ENCODE assay signal across 18 cellular contexts in the genomic region with DNA sequence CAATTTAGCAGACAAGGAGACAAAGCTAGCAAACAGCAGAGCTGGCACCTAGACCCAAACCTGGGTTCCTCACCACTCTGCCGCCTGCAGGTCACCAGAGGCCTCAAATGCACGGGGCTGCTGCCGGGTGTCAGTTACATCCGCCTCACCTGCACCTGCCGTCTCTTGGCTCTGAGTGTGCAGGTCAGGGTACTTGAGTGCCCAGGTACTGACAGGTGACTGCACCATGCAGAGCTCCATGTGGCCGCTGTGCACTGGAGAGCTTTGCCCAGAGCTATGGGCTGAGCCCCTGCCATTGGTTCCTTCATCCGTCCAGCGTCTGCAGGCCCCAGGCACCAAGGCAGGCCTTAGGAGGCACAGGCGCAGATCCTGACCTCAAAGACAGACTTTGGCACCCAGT. TPM values are rescaled to one million over a fixed set of nuclear protein-coding genes. Genes with fewer than 3 reads are reported as not detected.
A peak's percentile ranks its signal among the peaks of the same experiment; 100 is the strongest.
DNase-seq lines count a peak whose midpoint lies in the region; ATAC-seq, FAIRE-seq and TF ChIP-seq lines count a peak whose summit lies in the region.
"Had no signal": no experiment of that assay in that cellular context is flagged by ENCODE, and none has a peak within 500 bp of the region (broad histone marks: within the 10 kb centered on the region; RNA-seq: fewer than 3 reads in every experiment).

No MANE protein-coding gene starts in this region.

- H3K9ac ChIP-seq in H1 (replicated peaks in 1 of 4; ENCODE audit: extremely low read depth in 1 of 4, low read depth in 3 of 4, low read length in 3 of 4): no peak overlapping the region
- H3K9ac ChIP-seq: parathyroid adenoma had no signal

- peaks cover 12 to 26% (median 17%) of the 10 kb centered on the region in 4 experiments for H3K4me1 ChIP-seq in H1 (replicated peaks in 1 of 4; ENCODE audit: control insufficient read depth in 3 of 4, insufficient read depth in 4 of 4, low read length in 3 of 4)
- peaks cover 0 to 13% of the 10 kb centered on the region in 2 donors for H3K4me1 ChIP-seq in breast epithelium
- H3K4me1 ChIP-seq: parathyroid adenoma, uterus had no signal

- H2BK15ac ChIP-seq in H1 (ENCODE audit: low read length): peak overlapping the region; percentile 31; the same call in 1 of the 2 replicates

- H2AK5ac ChIP-seq in H1 (ENCODE audit: low read depth, low read length): peak overlapping the region; percentile 70; the same call in 1 of the 2 replicates

- WGBS in H1 (ENCODE audit: extremely low coverage in 1 of 2, insufficient coverage in 1 of 2, insufficient read length in 1 of 2, insufficient replicate concordance in 2 of 2, low coverage in 1 of 2, low lambda C conversion rate in 2 of 2, missing lambda C conversion rate in 1 of 2), 2 experiments: 86% methylated on average over 9 of the region's 9 CpGs; no CpG with 5 or more reads in 1 of the 2 experiments

- H3K27me3 ChIP-seq in H1 (replicated peaks in 1 of 4; ENCODE audit: control insufficient read depth in 3 of 4, extremely low read depth in 1 of 4, insufficient read depth in 3 of 4, low read length in 3 of 4) (no peaks in the 10 kb centered on the region), breast epithelium (no peaks in the 10 kb centered on the region)
- H3K27me3 ChIP-seq: uterus had no signal

- CTCF ChIA-PET in H1 (lab: Charles Lee; ENCODE audit: partially characterized antibody): interaction anchor here (0.6 to 2.1 kb wide), 11 partner anchors 29 to 122 kb away, joined by 3 to 7 read pairs (median 3); no protein-coding TSS in a partner anchor

- no peaks in the 10 kb centered on the region for H3K79me2 ChIP-seq in H1 (ENCODE audit: control insufficient read depth in 1 of 2, insufficient read depth in 2 of 2, low read length in 2 of 2)
- H3K79me2 ChIP-seq: parathyroid adenoma had no signal

- H4K91ac ChIP-seq in H1 (replicated peaks; ENCODE audit: insufficient read length, low read length): no peak overlapping the region

- no peak overlapping the region for H3K14ac ChIP-seq in H1 (ENCODE audit: insufficient read length)

- no peak overlapping the region for H3K27ac Mint-ChIP-seq in activated naive CD8-positive, alpha-beta T cell treated with anti-CD3 and anti-CD28 coated beads, Interleukin-2, amount 10 ng/mL, durations not matched to agents 7 days and 5 days
- no peak overlapping the region for H3K27ac Mint-ChIP-seq in activated naive CD8-positive, alpha-beta T cell treated with anti-CD3 and anti-CD28 coated beads, Interleukin-2, amount 50 U/mL, for 24 hours
- H3K27ac Mint-ChIP-seq in natural killer cell (no peak overlapping the region), type B pancreatic cell (no peak overlapping the region)
- H3K27ac Mint-ChIP-seq: activated CD4-positive, alpha-beta T cell treated with anti-CD3 and anti-CD28 coated beads for 36 hours; activated naive CD8-positive, alpha-beta T cell; stimulated activated memory B cell treated with anti-CD40 and anti-IgM and Interleukin-4, amounts not matched to agents 10 μg/mL and 1 μg/mL and 100 μg/mL, for 72 hours had no signal

- H2BK12ac ChIP-seq in H1 (ENCODE audit: low read depth, low read length): peak overlapping the region; percentile 52; the same call in 1 of the 2 replicates

- H3K27ac ChIP-seq in H1 (ENCODE audit: low read depth, low read length) (no peak overlapping the region), breast epithelium (no peak overlapping the region)
- H3K27ac ChIP-seq: parathyroid adenoma, uterus had no signal

- H3K4me3 ChIP-seq in H1 (ENCODE audit: extremely low read depth in 1 of 4, insufficient read depth in 2 of 4, low read depth in 3 of 4, low read length in 4 of 4) (no peak overlapping the region), breast epithelium (no peak overlapping the region)
- H3K4me3 ChIP-seq: uterus had no signal

- no peak overlapping the region for H3K56ac ChIP-seq in H1 (replicated peaks; ENCODE audit: insufficient read length, low read depth, low read length)

- no peaks in the 10 kb centered on the region; the same call in 1 of the 2 replicates for H3K23me2 ChIP-seq in H1 (ENCODE audit: low read depth, low read length)

- no peak for TF ChIP-seq EP300 in H1 (IDR thresholded peaks at IDR 0.05; ENCODE audit: borderline replicate concordance in 1 of 2, low read depth in 2 of 2, low read length in 2 of 2)

- no peaks in the 10 kb centered on the region for H3K36me3 Mint-ChIP-seq in activated naive CD8-positive, alpha-beta T cell treated with anti-CD3 and anti-CD28 coated beads, Interleukin-2, amount 10 ng/mL, durations not matched to agents 7 days and 5 days
- H3K36me3 Mint-ChIP-seq in activated naive CD8-positive, alpha-beta T cell treated with anti-CD3 and anti-CD28 coated beads, Interleukin-2, amount 50 U/mL, for 24 hours (ENCODE audit: low read depth): no peaks in the 10 kb centered on the region
- H3K36me3 Mint-ChIP-seq in natural killer cell: no peaks in the 10 kb centered on the region
- no peaks in the 10 kb centered on the region for H3K36me3 Mint-ChIP-seq in type B pancreatic cell
- H3K36me3 Mint-ChIP-seq: activated naive CD8-positive, alpha-beta T cell; IgD-negative memory B cell; stimulated activated memory B cell treated with anti-CD40 and anti-IgM and Interleukin-4, amounts not matched to agents 10 μg/mL and 1 μg/mL and 100 μg/mL, for 72 hours had no signal

- intact Hi-C loops in natural killer cell (cut with micrococcal nuclease): loop anchor here (5.0 kb wide), 2 partner anchors 37 to 38 kb away; no protein-coding TSS in a partner anchor
- intact Hi-C loops in breast epithelium (cut with DNase I; ENCODE audit: low total_unique reads): no loop called here

- H4K5ac ChIP-seq in H1 (ENCODE audit: insufficient read length, low read depth, low read length): no peak overlapping the region

- no peak overlapping the region for H3K18ac ChIP-seq in H1 (ENCODE audit: extremely low read depth, low read length)

- H3K36me3 ChIP-seq in H1 (ENCODE audit: control insufficient read depth in 2 of 4, insufficient read depth in 4 of 4, low read length in 3 of 4) (no peaks in the 10 kb centered on the region), breast epithelium (no peaks in the 10 kb centered on the region)
- H3K36me3 ChIP-seq: uterus had no signal

- no peak overlapping the region for H3K23ac ChIP-seq in H1 (ENCODE audit: insufficient read length)

- no peak overlapping the region for H2BK20ac ChIP-seq in H1 (ENCODE audit: low read length)

- FAIRE-seq in H1 (lab: Jason Lieb, UNC) (no peak), urothelium cell line (lab: Jason Lieb, UNC) (peak; percentile 32)
- FAIRE-seq: small intestine had no signal

- 0 out of 3 replicates have a peak, but pooled peaks of 1 of the 2 experiments have one; percentile 20 for TF ChIP-seq POLR2A in H1 (IDR thresholded peaks at IDR 0.05; ENCODE audit: control extremely low read depth in 1 of 2, low read depth in 2 of 2, low read length in 2 of 2)
- TF ChIP-seq POLR2A in breast epithelium (IDR thresholded peaks at IDR 0.05): no peak

- no peaks in the 10 kb centered on the region for H3K9me3 Mint-ChIP-seq in activated naive CD8-positive, alpha-beta T cell treated with anti-CD3 and anti-CD28 coated beads, Interleukin-2, amount 10 ng/mL, durations not matched to agents 7 days and 5 days
- H3K9me3 Mint-ChIP-seq in activated naive CD8-positive, alpha-beta T cell treated with anti-CD3 and anti-CD28 coated beads, Interleukin-2, amount 50 U/mL, for 24 hours: no peaks in the 10 kb centered on the region
- H3K9me3 Mint-ChIP-seq in natural killer cell: no peaks in the 10 kb centered on the region
- H3K9me3 Mint-ChIP-seq in type B pancreatic cell: no peaks in the 10 kb centered on the region
- H3K9me3 Mint-ChIP-seq: stimulated activated memory B cell treated with anti-CD40 and anti-IgM and Interleukin-4, amounts not matched to agents 10 μg/mL and 1 μg/mL and 100 μg/mL, for 72 hours had no signal

- H4K8ac ChIP-seq in H1 (ENCODE audit: extremely low read depth, insufficient read depth, low read length): peak overlapping the region; percentile 35; the same call in 1 of the 2 replicates

- H2AFZ ChIP-seq in H1 (ENCODE audit: low read length): no peak overlapping the region
- H2AFZ ChIP-seq: parathyroid adenoma had no signal

- peak in 2 of 3 experiments; percentile 7 to 8; a peak in 2 of 4 replicates for TF ChIP-seq CTCF in H1 (IDR thresholded peaks at IDR 0.05; ENCODE audit: control extremely low read depth in 1 of 3, insufficient read depth in 1 of 3, low read depth in 1 of 3, low read length in 3 of 3)
- no peak for TF ChIP-seq CTCF in natural killer cell (IDR thresholded peaks at IDR 0.05)
- TF ChIP-seq CTCF in breast epithelium (IDR thresholded peaks at IDR 0.05): no peak
- TF ChIP-seq CTCF in type B pancreatic cell (conservative IDR thresholded peaks at IDR 0.05): no peak

- no peaks in the 10 kb centered on the region for H3K9me3 ChIP-seq in H1 (ENCODE audit: insufficient read depth in 2 of 2, low read depth in 1 of 2, low read length in 1 of 2)
- no peaks in the 10 kb centered on the region for H3K9me3 ChIP-seq in breast epithelium
- H3K9me3 ChIP-seq: uterus had no signal

- DNase-seq in activated naive CD8-positive, alpha-beta T cell treated with anti-CD3 and anti-CD28 coated beads, Interleukin-2, amount 10 ng/mL, durations not matched to agents 7 days and 5 days: peak; percentile 19
- DNase-seq in activated naive CD8-positive, alpha-beta T cell treated with anti-CD3 and anti-CD28 coated beads, Interleukin-2, amount 50 U/mL, for 24 hours: no peak
- DNase-seq in NCI-H2196 (lab: John Stamatoyannopoulos, UW; ENCODE audit: unreplicated experiment) (peak; percentile 80), H1 (ENCODE audit: low read depth in 1 of 2, low spot score in 2 of 2) (peak in 1 of 2 experiments; percentile 47), urothelium cell line (ENCODE audit: low spot score) (no peak), natural killer cell (no peak), breast epithelium (ENCODE audit: low spot score in 2 of 2) (no peak), type B pancreatic cell (ENCODE audit: extremely low spot score, unreplicated experiment) (no peak)
- DNase-seq: activated CD4-positive, alpha-beta T cell treated with anti-CD3 and anti-CD28 coated beads for 36 hours; effector CD8-positive, alpha-beta T cell; GF-D8; NK-92 treated with Interleukin-12 subunit alpha and Interleukin-12 subunit beta, amount 100 ng/mL, for 24 hours; small intestine had no signal

- no peaks in the 10 kb centered on the region for H4K20me1 ChIP-seq in H1 (replicated peaks in 1 of 2; ENCODE audit: control insufficient read depth in 1 of 2, insufficient read depth in 2 of 2, low read length in 2 of 2)

- 0 out of 4 replicates have a peak, but pooled peaks of 1 of the 2 experiments have one; percentile 7 for TF ChIP-seq RAD21 in H1 (IDR thresholded peaks at IDR 0.05 in 1 of 2, conservative IDR thresholded peaks at IDR 0.05 in 1 of 2; ENCODE audit: low read depth in 2 of 2, low read length in 2 of 2)

- POLR2A ChIA-PET in activated naive CD8-positive, alpha-beta T cell treated with anti-CD3 and anti-CD28 coated beads, Interleukin-2, amount 10 ng/mL, durations not matched to agents 7 days and 5 days (lab: Charles Lee): interaction anchor here (1.0 kb wide), 1 partner anchor 12 kb away, joined by 5 read pairs; no protein-coding TSS in a partner anchor
- POLR2A ChIA-PET in H1 (lab: Charles Lee; ENCODE audit: partially characterized antibody): interaction anchor here (0.7 to 5.3 kb wide), 12 partner anchors 9 to 109 kb away, joined by 3 to 28 read pairs (median 4); partner anchors contain the start of gene RPL3

- no peak overlapping the region for H3K4me2 ChIP-seq in H1 (ENCODE audit: insufficient read depth in 1 of 2, low read depth in 2 of 2, low read length in 2 of 2)

- no peaks in the 10 kb centered on the region for H3K79me1 ChIP-seq in H1 (ENCODE audit: low read depth, low read length)

- no peak overlapping the region for H3K4ac ChIP-seq in H1 (replicated peaks; ENCODE audit: insufficient read length, low read depth, low read length)

- H3K4me3 Mint-ChIP-seq in activated naive CD8-positive, alpha-beta T cell treated with anti-CD3 and anti-CD28 coated beads, Interleukin-2, amount 10 ng/mL, durations not matched to agents 7 days and 5 days: no peak overlapping the region
- no peak overlapping the region for H3K4me3 Mint-ChIP-seq in activated naive CD8-positive, alpha-beta T cell treated with anti-CD3 and anti-CD28 coated beads, Interleukin-2, amount 50 U/mL, for 24 hours
- no peak overlapping the region for H3K4me3 Mint-ChIP-seq in natural killer cell
- no peak overlapping the region for H3K4me3 Mint-ChIP-seq in type B pancreatic cell
- H3K4me3 Mint-ChIP-seq: activated CD4-positive, alpha-beta T cell treated with anti-CD3 and anti-CD28 coated beads for 36 hours; activated naive CD8-positive, alpha-beta T cell; IgD-negative memory B cell; stimulated activated memory B cell treated with anti-CD40 and anti-IgM and Interleukin-4, amounts not matched to agents 10 μg/mL and 1 μg/mL and 100 μg/mL, for 72 hours had no signal

- peaks cover 17% of the 10 kb centered on the region for H3K4me1 Mint-ChIP-seq in activated naive CD8-positive, alpha-beta T cell treated with anti-CD3 and anti-CD28 coated beads, Interleukin-2, amount 10 ng/mL, durations not matched to agents 7 days and 5 days
- peaks cover 27% of the 10 kb centered on the region for H3K4me1 Mint-ChIP-seq in activated naive CD8-positive, alpha-beta T cell treated with anti-CD3 and anti-CD28 coated beads, Interleukin-2, amount 50 U/mL, for 24 hours
- peaks cover 7 to 37% of the 10 kb centered on the region in 2 donors for H3K4me1 Mint-ChIP-seq in natural killer cell
- H3K4me1 Mint-ChIP-seq in type B pancreatic cell (ENCODE audit: unreplicated experiment): peaks cover 23% of the 10 kb centered on the region

- H2BK5ac ChIP-seq in H1 (ENCODE audit: low read depth, low read length): no peak overlapping the region

- peaks cover 20% of the 10 kb centered on the region for H3K27me3 Mint-ChIP-seq in activated naive CD8-positive, alpha-beta T cell treated with anti-CD3 and anti-CD28 coated beads, Interleukin-2, amount 10 ng/mL, durations not matched to agents 7 days and 5 days
- H3K27me3 Mint-ChIP-seq in activated naive CD8-positive, alpha-beta T cell treated with anti-CD3 and anti-CD28 coated beads, Interleukin-2, amount 50 U/mL, for 24 hours: peaks cover 23% of the 10 kb centered on the region
- H3K27me3 Mint-ChIP-seq in natural killer cell (ENCODE audit: low read depth in 2 of 2) (peaks cover 18 to 21% of the 10 kb centered on the region in 2 donors), type B pancreatic cell (no peaks in the 10 kb centered on the region)

- H2BK120ac ChIP-seq in H1 (replicated peaks; ENCODE audit: low read depth, low read length): no peak overlapping the region

- no peak for ATAC-seq in activated naive CD8-positive, alpha-beta T cell treated with anti-CD3 and anti-CD28 coated beads, Interleukin-2, amount 10 ng/mL, durations not matched to agents 7 days and 5 days (ENCODE audit: low read depth)
- ATAC-seq in activated naive CD8-positive, alpha-beta T cell treated with anti-CD3 and anti-CD28 coated beads, Interleukin-2, amount 50 U/mL, for 24 hours: no peak
- ATAC-seq in natural killer cell: no peak
- ATAC-seq: activated CD4-positive, alpha-beta T cell treated with anti-CD3 and anti-CD28 coated beads for 36 hours; stimulated activated memory B cell treated with anti-CD40 and anti-IgM and Interleukin-4, amounts not matched to agents 10 μg/mL and 1 μg/mL and 100 μg/mL, for 72 hours had no signal

RNA-seq across cellular contexts. Expression of gene PDGFB, which starts 35.0 kb away (rescaled TPM):
- total RNA-seq in activated naive CD8-positive, alpha-beta T cell treated with anti-CD3 and anti-CD28 coated beads, Interleukin-2, amount 10 ng/mL, durations not matched to agents 7 days and 5 days: 1 to 10 TPM; 7.2 to 7.9 TPM
- 8.5 and 9.6 TPM in 2 replicates for total RNA-seq in H1 (2021; fragmentation: NEBNext Ultra II Directional; extraction: Animal tissue kit (Norgen Biotek cat#: 25700))
- 3.9 and 5.5 TPM in 2 replicates for polyA plus RNA-seq in H1 (2011; rRNA removed)
- polyA plus RNA-seq in H1 (2011; cell fraction: cytosol; rRNA removed): 6.1 TPM
- polyA plus RNA-seq in H1 (2011; cell fraction: nucleus; rRNA removed): 10.9 TPM
- polyA plus RNA-seq in H1 (2012, experiment 1 of 2): 2.6 to 3.9 TPM (median 3.8 TPM) in 4 replicates
- 4.1 TPM for polyA plus RNA-seq in H1 (2012, experiment 2 of 2)
- 4.9 TPM for polyA plus RNA-seq in H1 (2013, experiment 1 of 2)
- polyA plus RNA-seq in H1 (2013, experiment 2 of 2): 6.0 TPM
- polyA minus RNA-seq in H1 (2011; rRNA and poly(A)+ RNA removed): 3.0 and 5.3 TPM in 2 replicates
- 5.7 TPM for polyA minus RNA-seq in H1 (2011; cell fraction: cytosol; rRNA and poly(A)+ RNA removed)
- 3.5 TPM for polyA minus RNA-seq in H1 (2011; cell fraction: nucleus; rRNA and poly(A)+ RNA removed)
- total RNA-seq in natural killer cell (1 to 10 TPM in 1 of 3 donors, under 1 TPM in 2; 0.28 to 1.2 (median 0.31) TPM), breast epithelium (10 to 100 TPM in 1 of 3 donors, 1 to 10 TPM in 2; 5.3 to 11.1 (median 8.5) TPM), type B pancreatic cell (ENCODE audit: low replicate concordance) (2.9 and 5.1 TPM in 2 replicates)

RNA-seq across cellular contexts. Expression of gene CBX7, which starts 57.3 kb away (rescaled TPM):
- total RNA-seq in activated naive CD8-positive, alpha-beta T cell treated with anti-CD3 and anti-CD28 coated beads, Interleukin-2, amount 10 ng/mL, durations not matched to agents 7 days and 5 days: 10 to 100 TPM; 64.2 to 71.3 TPM
- 8.7 TPM in 2 replicates for total RNA-seq in H1 (2021; fragmentation: NEBNext Ultra II Directional; extraction: Animal tissue kit (Norgen Biotek cat#: 25700))
- polyA plus RNA-seq in H1 (2011; rRNA removed): 6.9 and 12.3 TPM in 2 replicates
- polyA plus RNA-seq in H1 (2011; cell fraction: cytosol; rRNA removed): 9.2 TPM
- 15.9 TPM for polyA plus RNA-seq in H1 (2011; cell fraction: nucleus; rRNA removed)
- polyA plus RNA-seq in H1 (2012, experiment 1 of 2): 5.4 to 9.5 TPM (median 8.5 TPM) in 4 replicates
- polyA plus RNA-seq in H1 (2012, experiment 2 of 2): 7.8 TPM
- polyA plus RNA-seq in H1 (2013, experiment 1 of 2): 5.7 TPM
- 5.9 TPM for polyA plus RNA-seq in H1 (2013, experiment 2 of 2)
- polyA minus RNA-seq in H1 (2011; rRNA and poly(A)+ RNA removed): 5.8 and 8.3 TPM in 2 replicates
- 5.1 TPM for polyA minus RNA-seq in H1 (2011; cell fraction: cytosol; rRNA and poly(A)+ RNA removed)
- 7.3 TPM for polyA minus RNA-seq in H1 (2011; cell fraction: nucleus; rRNA and poly(A)+ RNA removed)
- total RNA-seq in natural killer cell (10 to 100 TPM; 49.6 to 52.9 (median 50.0) TPM), breast epithelium (10 to 100 TPM; 57.1 to 71.9 (median 71.1) TPM), type B pancreatic cell (ENCODE audit: low replicate concordance) (4.8 and 5.0 TPM in 2 replicates)

Comparison
In these comparisons a context has a peak if more than half of its experiments do, and no peak if none do; other contexts are left out.
1. DNase-seq: peak in activated naive CD8-positive, alpha-beta T cell treated with anti-CD3 and anti-CD28 coated beads, Interleukin-2, amount 10 ng/mL, durations not matched to agents 7 days and 5 days (single experiment) and NCI-H2196 (single experiment); none in activated naive CD8-positive, alpha-beta T cell treated with anti-CD3 and anti-CD28 coated beads, Interleukin-2, amount 50 U/mL, for 24 hours (single experiment), urothelium cell line (single experiment), natural killer cell (single experiment), breast epithelium (0 of 2) and type B pancreatic cell (single experiment).
2. CTCF ChIP-seq: peak in H1 (2 of 3); none in natural killer cell (single experiment), breast epithelium (0 of 3) and type B pancreatic cell (single experiment).